Comparison of ENCODE assay signal across 1 cellular context in the genomic region with DNA sequence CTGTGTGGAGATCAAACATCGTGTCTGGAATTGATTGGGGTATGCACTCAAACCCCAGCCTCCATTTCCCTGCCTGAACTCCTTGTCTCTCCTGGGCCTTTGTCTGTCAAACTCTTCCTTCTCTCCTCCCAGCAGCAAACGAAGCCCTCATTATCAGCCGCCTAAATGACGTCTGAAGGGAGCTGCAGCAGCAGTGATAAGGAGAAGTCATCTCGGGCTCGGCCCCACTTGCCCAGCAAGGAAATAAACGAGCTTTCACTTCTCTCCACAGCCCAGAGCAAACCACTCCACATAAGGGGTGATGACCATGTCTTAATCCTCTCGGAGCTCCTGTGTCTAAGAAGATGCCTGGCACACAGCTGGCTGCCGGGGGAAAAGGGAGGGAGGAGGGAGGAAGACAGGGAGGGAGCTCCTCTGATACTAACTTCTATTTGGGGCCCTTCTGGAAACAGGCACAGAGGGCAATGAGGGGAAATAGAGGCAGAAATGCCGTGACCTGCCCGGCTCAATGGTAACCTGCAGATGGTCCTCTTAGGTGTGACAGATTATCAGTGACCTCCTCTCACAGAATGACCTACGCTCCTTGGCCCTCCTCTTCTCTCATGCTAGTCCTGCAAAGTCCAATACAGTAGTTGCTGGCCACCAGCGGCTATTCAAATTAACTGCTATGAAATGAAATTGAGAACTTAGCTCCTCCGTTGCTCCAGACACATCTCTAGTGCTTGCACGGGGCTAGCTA.
TF ChIP-seq lines count a peak whose summit lies in the region.

No MANE protein-coding gene starts in this region.

TF ChIP-seq in K562, 482 proteins besides CTCF, POLR2A, EP300 and RAD21 (continued from another document and continues in another):
- TF ChIP-seq, protein P1, sequence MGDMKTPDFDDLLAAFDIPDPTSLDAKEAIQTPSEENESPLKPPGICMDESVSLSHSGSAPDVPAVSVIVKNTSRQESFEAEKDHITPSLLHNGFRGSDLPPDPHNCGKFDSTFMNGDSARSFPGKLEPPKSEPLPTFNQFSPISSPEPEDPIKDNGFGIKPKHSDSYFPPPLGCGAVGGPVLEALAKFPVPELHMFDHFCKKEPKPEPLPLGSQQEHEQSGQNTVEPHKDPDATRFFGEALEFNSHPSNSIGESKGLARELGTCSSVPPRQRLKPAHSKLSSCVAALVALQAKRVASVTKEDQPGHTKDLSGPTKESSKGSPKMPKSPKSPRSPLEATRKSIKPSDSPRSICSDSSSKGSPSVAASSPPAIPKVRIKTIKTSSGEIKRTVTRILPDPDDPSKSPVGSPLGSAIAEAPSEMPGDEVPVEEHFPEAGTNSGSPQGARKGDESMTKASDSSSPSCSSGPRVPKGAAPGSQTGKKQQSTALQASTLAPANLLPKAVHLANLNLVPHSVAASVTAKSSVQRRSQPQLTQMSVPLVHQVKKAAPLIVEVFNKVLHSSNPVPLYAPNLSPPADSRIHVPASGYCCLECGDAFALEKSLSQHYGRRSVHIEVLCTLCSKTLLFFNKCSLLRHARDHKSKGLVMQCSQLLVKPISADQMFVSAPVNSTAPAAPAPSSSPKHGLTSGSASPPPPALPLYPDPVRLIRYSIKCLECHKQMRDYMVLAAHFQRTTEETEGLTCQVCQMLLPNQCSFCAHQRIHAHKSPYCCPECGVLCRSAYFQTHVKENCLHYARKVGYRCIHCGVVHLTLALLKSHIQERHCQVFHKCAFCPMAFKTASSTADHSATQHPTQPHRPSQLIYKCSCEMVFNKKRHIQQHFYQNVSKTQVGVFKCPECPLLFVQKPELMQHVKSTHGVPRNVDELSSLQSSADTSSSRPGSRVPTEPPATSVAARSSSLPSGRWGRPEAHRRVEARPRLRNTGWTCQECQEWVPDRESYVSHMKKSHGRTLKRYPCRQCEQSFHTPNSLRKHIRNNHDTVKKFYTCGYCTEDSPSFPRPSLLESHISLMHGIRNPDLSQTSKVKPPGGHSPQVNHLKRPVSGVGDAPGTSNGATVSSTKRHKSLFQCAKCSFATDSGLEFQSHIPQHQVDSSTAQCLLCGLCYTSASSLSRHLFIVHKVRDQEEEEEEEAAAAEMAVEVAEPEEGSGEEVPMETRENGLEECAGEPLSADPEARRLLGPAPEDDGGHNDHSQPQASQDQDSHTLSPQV (IDR thresholded peaks at IDR 0.05) = peak; percentile 62; the same call in 1 of the 2 replicates
- no peak for TF ChIP-seq ATF1 (CRISPR knock-in tag; IDR thresholded peaks at IDR 0.05)
- peak; percentile 96 for TF ChIP-seq ATF1 (tag; IDR thresholded peaks at IDR 0.05)
- peak; percentile 68 for TF ChIP-seq TAF1 (IDR thresholded peaks at IDR 0.05; ENCODE audit: control insufficient read depth, extremely low read depth, insufficient read depth, low read length, severe bottlenecking)
- peak; percentile 83; the same call in 1 of the 2 replicates for TF ChIP-seq TRIM28 (IDR thresholded peaks at IDR 0.05)
- TF ChIP-seq ASH1L (IDR thresholded peaks at IDR 0.05; ENCODE audit: borderline replicate concordance, low read depth, partially characterized antibody) = no peak
- TF ChIP-seq RBFOX2 (IDR thresholded peaks at IDR 0.05; ENCODE audit: low read depth, low read length) = peak; percentile 33; the same call in 1 of the 2 replicates
- peak in 1 of 2 experiments; percentile 89; a peak in 2 of 4 replicates for TF ChIP-seq SRF (CRISPR knock-in tag; IDR thresholded peaks at IDR 0.05)
- TF ChIP-seq FOXK2 (conservative IDR thresholded peaks at IDR 0.05 in 1 of 2, IDR thresholded peaks at IDR 0.05 in 1 of 2; ENCODE audit: low read depth in 2 of 2) = peak; percentile 50 to 91; a peak in 3 of 4 replicates
- TF ChIP-seq NFRKB (IDR thresholded peaks at IDR 0.05; ENCODE audit: low read depth) = peak; percentile 86; the same call in 1 of the 2 replicates
- TF ChIP-seq GATAD2A (IDR thresholded peaks at IDR 0.05) = peak; percentile 51; the same call in 1 of the 2 replicates
- peak; percentile 85 for TF ChIP-seq PML (IDR thresholded peaks at IDR 0.05; ENCODE audit: low read length)
- no peak for TF ChIP-seq ZNF696 (CRISPR knock-in tag; conservative IDR thresholded peaks at IDR 0.05)
- no peak for TF ChIP-seq ZNF561 (CRISPR knock-in tag; conservative IDR thresholded peaks at IDR 0.05)
- TF ChIP-seq PKNOX1 (IDR thresholded peaks at IDR 0.05) = peak; percentile 92
- no peak for TF ChIP-seq ZC3H8 (IDR thresholded peaks at IDR 0.05)
- TF ChIP-seq ETV1 (tag; conservative IDR thresholded peaks at IDR 0.05; ENCODE audit: low read depth) = no peak
- TF ChIP-seq HEY1 (CRISPR knock-in tag; IDR thresholded peaks at IDR 0.05; ENCODE audit: borderline replicate concordance) = no peak
- no peak for TF ChIP-seq CHD7 (IDR thresholded peaks at IDR 0.05; ENCODE audit: low read depth, low read length)
- TF ChIP-seq SMAD2 (IDR thresholded peaks at IDR 0.05; ENCODE audit: low read depth, low read length) = no peak
- no peak for TF ChIP-seq KAT2B (IDR thresholded peaks at IDR 0.05; ENCODE audit: low read depth, low read length)
- TF ChIP-seq, protein P2, sequence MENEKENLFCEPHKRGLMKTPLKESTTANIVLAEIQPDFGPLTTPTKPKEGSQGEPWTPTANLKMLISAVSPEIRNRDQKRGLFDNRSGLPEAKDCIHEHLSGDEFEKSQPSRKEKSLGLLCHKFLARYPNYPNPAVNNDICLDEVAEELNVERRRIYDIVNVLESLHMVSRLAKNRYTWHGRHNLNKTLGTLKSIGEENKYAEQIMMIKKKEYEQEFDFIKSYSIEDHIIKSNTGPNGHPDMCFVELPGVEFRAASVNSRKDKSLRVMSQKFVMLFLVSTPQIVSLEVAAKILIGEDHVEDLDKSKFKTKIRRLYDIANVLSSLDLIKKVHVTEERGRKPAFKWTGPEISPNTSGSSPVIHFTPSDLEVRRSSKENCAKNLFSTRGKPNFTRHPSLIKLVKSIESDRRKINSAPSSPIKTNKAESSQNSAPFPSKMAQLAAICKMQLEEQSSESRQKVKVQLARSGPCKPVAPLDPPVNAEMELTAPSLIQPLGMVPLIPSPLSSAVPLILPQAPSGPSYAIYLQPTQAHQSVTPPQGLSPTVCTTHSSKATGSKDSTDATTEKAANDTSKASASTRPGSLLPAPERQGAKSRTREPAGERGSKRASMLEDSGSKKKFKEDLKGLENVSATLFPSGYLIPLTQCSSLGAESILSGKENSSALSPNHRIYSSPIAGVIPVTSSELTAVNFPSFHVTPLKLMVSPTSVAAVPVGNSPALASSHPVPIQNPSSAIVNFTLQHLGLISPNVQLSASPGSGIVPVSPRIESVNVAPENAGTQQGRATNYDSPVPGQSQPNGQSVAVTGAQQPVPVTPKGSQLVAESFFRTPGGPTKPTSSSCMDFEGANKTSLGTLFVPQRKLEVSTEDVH (IDR thresholded peaks at IDR 0.05; ENCODE audit: low read depth, partially characterized antibody) = peak; percentile 78
- TF ChIP-seq TAF9B (IDR thresholded peaks at IDR 0.05; ENCODE audit: partially characterized antibody) = no peak
- TF ChIP-seq BACH1 (tag; IDR thresholded peaks at IDR 0.05) = no peak
- TF ChIP-seq SPI1 (IDR thresholded peaks at IDR 0.05; ENCODE audit: borderline replicate concordance, low read depth, low read length) = peak; percentile 60; the same call in 1 of the 2 replicates
- no peak for TF ChIP-seq MAFF (IDR thresholded peaks at IDR 0.05; ENCODE audit: low read length)
- peak; percentile 93 for TF ChIP-seq JUND (IDR thresholded peaks at IDR 0.05; ENCODE audit: borderline replicate concordance, low read depth, low read length)
- peak; percentile 85; the same call in 1 of the 3 replicates for TF ChIP-seq JUND (tag; IDR thresholded peaks at IDR 0.05; ENCODE audit: borderline replicate concordance, low read depth, low read length)
- TF ChIP-seq STAT5A (IDR thresholded peaks at IDR 0.05; ENCODE audit: borderline replicate concordance, low read length) = peak; percentile 80
- TF ChIP-seq, protein P3, sequence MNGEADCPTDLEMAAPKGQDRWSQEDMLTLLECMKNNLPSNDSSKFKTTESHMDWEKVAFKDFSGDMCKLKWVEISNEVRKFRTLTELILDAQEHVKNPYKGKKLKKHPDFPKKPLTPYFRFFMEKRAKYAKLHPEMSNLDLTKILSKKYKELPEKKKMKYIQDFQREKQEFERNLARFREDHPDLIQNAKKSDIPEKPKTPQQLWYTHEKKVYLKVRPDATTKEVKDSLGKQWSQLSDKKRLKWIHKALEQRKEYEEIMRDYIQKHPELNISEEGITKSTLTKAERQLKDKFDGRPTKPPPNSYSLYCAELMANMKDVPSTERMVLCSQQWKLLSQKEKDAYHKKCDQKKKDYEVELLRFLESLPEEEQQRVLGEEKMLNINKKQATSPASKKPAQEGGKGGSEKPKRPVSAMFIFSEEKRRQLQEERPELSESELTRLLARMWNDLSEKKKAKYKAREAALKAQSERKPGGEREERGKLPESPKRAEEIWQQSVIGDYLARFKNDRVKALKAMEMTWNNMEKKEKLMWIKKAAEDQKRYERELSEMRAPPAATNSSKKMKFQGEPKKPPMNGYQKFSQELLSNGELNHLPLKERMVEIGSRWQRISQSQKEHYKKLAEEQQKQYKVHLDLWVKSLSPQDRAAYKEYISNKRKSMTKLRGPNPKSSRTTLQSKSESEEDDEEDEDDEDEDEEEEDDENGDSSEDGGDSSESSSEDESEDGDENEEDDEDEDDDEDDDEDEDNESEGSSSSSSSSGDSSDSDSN (IDR thresholded peaks at IDR 0.05; ENCODE audit: borderline replicate concordance in 1 of 2, low read depth in 2 of 2, low read length in 2 of 2) = peak; percentile 80 to 88; a peak in 2 of 4 replicates
- peak; percentile 66 to 76; a peak in 3 of 4 replicates for TF ChIP-seq ARNT (IDR thresholded peaks at IDR 0.05)
- TF ChIP-seq U2AF2 (optimal IDR thresholded peaks at IDR 0.05; ENCODE audit: low read depth, low read length) = no peak
- no peak for TF ChIP-seq SIRT6 (IDR thresholded peaks at IDR 0.05; ENCODE audit: low read depth, low read length)
- peak; percentile 99 for TF ChIP-seq ARID1B (IDR thresholded peaks at IDR 0.05)
- TF ChIP-seq CREM (IDR thresholded peaks at IDR 0.05; ENCODE audit: low read depth) = peak; percentile 98
